In genomic region chr4:4555916-4556315, GRCh38 we compare ENCODE assay signal across 16 cellular contexts. TPM values are rescaled to one million over a fixed set of nuclear protein-coding genes. Genes with fewer than 3 reads are reported as not detected.
DNase-seq lines count a peak whose midpoint lies in the region; ATAC-seq and TF ChIP-seq lines count a peak whose summit lies in the region.
"Had no signal": no experiment of that assay in that cellular context is flagged by ENCODE, and none has a peak within 500 bp of the region (broad histone marks: within the 10 kb centered on the region; RNA-seq: fewer than 3 reads in every experiment).

No MANE protein-coding gene starts in this region.

- H3K27ac ChIP-seq in trophoblast cell (ENCODE audit: low read depth, low read length) = no peak overlapping the region
- H3K27ac ChIP-seq: lower lobe of right lung, ovary, SJCRH30 had no signal

- H3K9ac ChIP-seq in trophoblast cell (ENCODE audit: low read length) = no peak overlapping the region

- no peak overlapping the region for H3K4me3 Mint-ChIP-seq in WTC11
- H3K4me3 Mint-ChIP-seq: effector memory CD8-positive, alpha-beta T cell; stimulated activated memory B cell treated with anti-CD40 and anti-IgM and Interleukin-4, amounts not matched to agents 10 μg/mL and 1 μg/mL and 100 μg/mL, for 72 hours had no signal

- H4K8ac ChIP-seq in trophoblast cell (ENCODE audit: low read depth, low read length) = no peak overlapping the region

- H2BK5ac ChIP-seq in trophoblast cell (ENCODE audit: low read depth, low read length, poor library complexity) = no peak overlapping the region

- H3K27me3 Mint-ChIP-seq in WTC11 (ENCODE audit: low read depth) = no peaks in the 10 kb centered on the region
- H3K27me3 Mint-ChIP-seq: effector memory CD8-positive, alpha-beta T cell; stimulated activated memory B cell treated with anti-CD40 and anti-IgM and Interleukin-4, amounts not matched to agents 10 μg/mL and 1 μg/mL and 100 μg/mL, for 72 hours had no signal

- DNase-seq in EH (ENCODE audit: low read depth) = peak; percentile 98
- peak; percentile 15 for DNase-seq in LoVo (ENCODE audit: low spot score)
- peak; percentile 57 for DNase-seq in epidermal melanocyte (ENCODE audit: insufficient read length, low spot score)
- DNase-seq in trophoblast cell = peak; percentile 25 to 70
- DNase-seq in WTC11 (ENCODE audit: low spot score) = no peak
- no peak for DNase-seq in RKO (ENCODE audit: low spot score)
- no peak for DNase-seq in SHP77 treated with DMSO at 0.1 percent for 48 hours (lab: John Stamatoyannopoulos, UW)
- DNase-seq: activated T-cell treated with anti-CD3 and anti-CD28 coated beads, Interleukin-2, amount 50 U/mL, for 1 hour; effector memory CD8-positive, alpha-beta T cell; lower lobe of right lung; NCI-H1694; ovary; stimulated activated CD4-positive, alpha-beta T cell treated with anti-CD3 and anti-CD28 coated beads, Interleukin-2, amount 100 ng/mL, for 24 hours had no signal

- H3K4me3 ChIP-seq in trophoblast cell (ENCODE audit: low read depth, low read length) = no peak overlapping the region
- H3K4me3 ChIP-seq: lower lobe of right lung, ovary, SJCRH30 had no signal

- H3K9me3 Mint-ChIP-seq in WTC11 = no peaks in the 10 kb centered on the region
- H3K9me3 Mint-ChIP-seq: effector memory CD8-positive, alpha-beta T cell; stimulated activated memory B cell treated with anti-CD40 and anti-IgM and Interleukin-4, amounts not matched to agents 10 μg/mL and 1 μg/mL and 100 μg/mL, for 72 hours had no signal

- CTCF ChIA-PET in WTC11 (lab: Charles Lee) = interaction anchor here (1.3 kb wide), 1 partner anchor 37 kb away, joined by 3 read pairs; no protein-coding TSS in a partner anchor

- peaks cover 39% of the 10 kb centered on the region for H3K36me3 Mint-ChIP-seq in WTC11

- peaks cover 5% of the 10 kb centered on the region for H3K9me3 ChIP-seq in trophoblast cell (ENCODE audit: insufficient read depth, low read depth, low read length)
- H3K9me3 ChIP-seq: lower lobe of right lung, ovary, SJCRH30 had no signal

- H3K14ac ChIP-seq in trophoblast cell (ENCODE audit: low read length) = no peak overlapping the region

- H3K36me3 ChIP-seq in trophoblast cell (ENCODE audit: control insufficient read depth in 1 of 2, insufficient read depth in 2 of 2, low read length in 2 of 2) = peaks cover 5% of the 10 kb centered on the region in 2 experiments
- H3K36me3 ChIP-seq: lower lobe of right lung, ovary, SJCRH30 had no signal

- no CpG with 5 or more reads among the region's 4 CpGs for WGBS in trophoblast cell (ENCODE audit: extremely low coverage, insufficient coverage, insufficient read length)

- H4K12ac ChIP-seq in trophoblast cell (ENCODE audit: low read depth, low read length) = no peak overlapping the region

- TF ChIP-seq CTCF in WTC11 (IDR thresholded peaks at IDR 0.05) = no peak

- peak overlapping the region; percentile 4 for H3K4me2 ChIP-seq in trophoblast cell (ENCODE audit: low read length)

- POLR2A ChIA-PET in WTC11 (lab: Charles Lee) = interaction anchor here (1.3 kb wide), 1 partner anchor 14 kb away, joined by 3 read pairs; the partner anchor contains the start of gene STX18

- no peak overlapping the region for H3K18ac ChIP-seq in trophoblast cell (ENCODE audit: low read length)

- H3K4me1 Mint-ChIP-seq in WTC11 = peaks cover 9% of the 10 kb centered on the region; the same call in 1 of the 2 replicates
- H3K4me1 Mint-ChIP-seq: stimulated activated memory B cell treated with anti-CD40 and anti-IgM and Interleukin-4, amounts not matched to agents 10 μg/mL and 1 μg/mL and 100 μg/mL, for 72 hours had no signal

- H3K4ac ChIP-seq in trophoblast cell (ENCODE audit: low read depth, low read length) = no peak overlapping the region

- peak overlapping the region; percentile 43 for H2BK12ac ChIP-seq in trophoblast cell (ENCODE audit: low read length)

- H3K79me2 ChIP-seq in trophoblast cell (ENCODE audit: control insufficient read depth, insufficient read depth, low read length, poor library complexity) = no peaks in the 10 kb centered on the region

- no peak overlapping the region for H2AFZ ChIP-seq in trophoblast cell (ENCODE audit: insufficient read depth, low read length, poor library complexity)

- H3K27ac Mint-ChIP-seq in WTC11 = no peak overlapping the region; the same call in 1 of the 2 replicates
- H3K27ac Mint-ChIP-seq: effector memory CD8-positive, alpha-beta T cell; stimulated activated memory B cell treated with anti-CD40 and anti-IgM and Interleukin-4, amounts not matched to agents 10 μg/mL and 1 μg/mL and 100 μg/mL, for 72 hours had no signal

- peaks cover 3% of the 10 kb centered on the region for H3K79me1 ChIP-seq in trophoblast cell (ENCODE audit: low read length)

- no peaks in the 10 kb centered on the region for H3K27me3 ChIP-seq in trophoblast cell (ENCODE audit: insufficient read depth, low read length)
- H3K27me3 ChIP-seq: ovary, SJCRH30 had no signal

- H2AK5ac ChIP-seq in trophoblast cell (ENCODE audit: low read length) = no peak overlapping the region

- ATAC-seq in WTC11 = no peak
- ATAC-seq in GM21390 (IDR thresholded peaks at IDR 0.05; ENCODE audit: unreplicated experiment) = no peak
- ATAC-seq: effector memory CD8-positive, alpha-beta T cell; lower lobe of right lung; stimulated activated memory B cell treated with anti-CD40 and anti-IgM and Interleukin-4, amounts not matched to agents 10 μg/mL and 1 μg/mL and 100 μg/mL, for 72 hours had no signal

- H4K91ac ChIP-seq in trophoblast cell (ENCODE audit: low read depth, low read length) = no peak overlapping the region

- peaks cover 4 to 10% of the 10 kb centered on the region in 2 experiments for H3K4me1 ChIP-seq in trophoblast cell (ENCODE audit: control insufficient read depth in 1 of 2, insufficient read depth in 2 of 2, low read length in 2 of 2)
- H3K4me1 ChIP-seq: lower lobe of right lung had no signal

- H3K23ac ChIP-seq in trophoblast cell (ENCODE audit: low read length) = no peak overlapping the region

- H2BK120ac ChIP-seq in trophoblast cell (ENCODE audit: insufficient read depth, low read length, poor library complexity) = no peak overlapping the region

TF ChIP-seq in WTC11, 78 proteins besides CTCF, POLR2A, EP300 and RAD21:
- TF ChIP-seq MXD4 (CRISPR knock-in tag; IDR thresholded peaks at IDR 0.05; ENCODE audit: borderline replicate concordance) = no peak

RNA-seq across cellular contexts. Expression of gene STX18, which starts 14.1 kb away (rescaled TPM):
- polyA plus RNA-seq in trophoblast cell (2013) = 30.1 and 32.5 TPM in 2 replicates
- 14.1 to 16.9 TPM (median 16.7 TPM) in 3 replicates for total RNA-seq in WTC11 (2021)

Comparison
In these comparisons a context has a peak if more than half of its experiments do, and no peak if none do; other contexts are left out.
1. DNase-seq: peak in EH (single experiment), LoVo (single experiment), epidermal melanocyte (single experiment) and trophoblast cell (2 of 2); none in WTC11 (single experiment), RKO (single experiment) and SHP77 treated with DMSO at 0.1 percent for 48 hours (single experiment).